1 cellular context compared by ENCODE assay signal in genomic region chr14:37778135-37778943, GRCh38.
TF ChIP-seq lines count a peak whose summit lies in the region.

No MANE protein-coding gene starts in this region.

TF ChIP-seq in HepG2, 621 proteins besides CTCF, POLR2A, EP300 and RAD21:
- TF ChIP-seq ZIK1 (CRISPR knock-in tag; IDR thresholded peaks at IDR 0.05; ENCODE audit: borderline replicate concordance, low read depth): no peak
- no peak for TF ChIP-seq ESRRA (CRISPR knock-in tag; IDR thresholded peaks at IDR 0.05; ENCODE audit: low read depth)
- TF ChIP-seq DNMT1 (CRISPR knock-in tag; IDR thresholded peaks at IDR 0.05): peak; percentile 94
- TF ChIP-seq WIZ (CRISPR knock-in tag; IDR thresholded peaks at IDR 0.05): no peak
- TF ChIP-seq ZNF619 (CRISPR knock-in tag; IDR thresholded peaks at IDR 0.05): peak; percentile 67; the same call in 1 of the 2 replicates
- TF ChIP-seq IRF9 (CRISPR knock-in tag; IDR thresholded peaks at IDR 0.05; ENCODE audit: borderline replicate concordance): 0 out of 2 replicates have a peak, but pooled peaks have one; percentile 60
- 0 out of 2 replicates have a peak, but pooled peaks have one; percentile 54 for TF ChIP-seq MZF1 (CRISPR knock-in tag; IDR thresholded peaks at IDR 0.05; ENCODE audit: borderline replicate concordance)
- no peak for TF ChIP-seq BORCS8-MEF2B (CRISPR knock-in tag; IDR thresholded peaks at IDR 0.05)
- 0 out of 2 replicates have a peak, but pooled peaks have one; percentile 28 for TF ChIP-seq ZNF574 (CRISPR knock-in tag; IDR thresholded peaks at IDR 0.05)
- 0 out of 2 replicates have a peak, but pooled peaks have one; percentile 30 for TF ChIP-seq SPEN (CRISPR knock-in tag; IDR thresholded peaks at IDR 0.05; ENCODE audit: low read depth)
- 0 out of 2 replicates have a peak, but pooled peaks have one; percentile 64 for TF ChIP-seq HES4 (CRISPR knock-in tag; IDR thresholded peaks at IDR 0.05; ENCODE audit: borderline replicate concordance)
- peak; percentile 29; the same call in 1 of the 2 replicates for TF ChIP-seq SKIL (CRISPR knock-in tag; IDR thresholded peaks at IDR 0.05; ENCODE audit: borderline replicate concordance)
- peak; percentile 59; the same call in 1 of the 2 replicates for TF ChIP-seq ZNF598 (CRISPR knock-in tag; IDR thresholded peaks at IDR 0.05; ENCODE audit: borderline replicate concordance)
- peak; percentile 40; the same call in 1 of the 2 replicates for TF ChIP-seq ZNF687 (CRISPR knock-in tag; IDR thresholded peaks at IDR 0.05)
- no peak for TF ChIP-seq ZFP37 (CRISPR knock-in tag; IDR thresholded peaks at IDR 0.05; ENCODE audit: borderline replicate concordance)
- 0 out of 2 replicates have a peak, but pooled peaks have one; percentile 53 for TF ChIP-seq MTA1 (CRISPR knock-in tag; IDR thresholded peaks at IDR 0.05; ENCODE audit: borderline replicate concordance)
- no peak for TF ChIP-seq GZF1 (CRISPR knock-in tag; IDR thresholded peaks at IDR 0.05)
- TF ChIP-seq ZNF225 (CRISPR knock-in tag; IDR thresholded peaks at IDR 0.05): peak; percentile 18; the same call in 1 of the 2 replicates
- TF ChIP-seq ZNF10 (CRISPR knock-in tag; IDR thresholded peaks at IDR 0.05; ENCODE audit: borderline replicate concordance, low read depth): 0 out of 2 replicates have a peak, but pooled peaks have one; percentile 20
- no peak for TF ChIP-seq ELF4 (CRISPR knock-in tag; IDR thresholded peaks at IDR 0.05; ENCODE audit: borderline replicate concordance)
- TF ChIP-seq ZFP91 (CRISPR knock-in tag; IDR thresholded peaks at IDR 0.05; ENCODE audit: borderline replicate concordance): 0 out of 2 replicates have a peak, but pooled peaks have one; percentile 34
- TF ChIP-seq KLF9 (CRISPR knock-in tag; IDR thresholded peaks at IDR 0.05; ENCODE audit: low read depth): no peak
- 0 out of 2 replicates have a peak, but pooled peaks have one; percentile 43 for TF ChIP-seq ZNF589 (CRISPR knock-in tag; conservative IDR thresholded peaks at IDR 0.05)
- 0 out of 2 replicates have a peak, but pooled peaks have one; percentile 24 for TF ChIP-seq THAP9 (CRISPR knock-in tag; IDR thresholded peaks at IDR 0.05; ENCODE audit: borderline replicate concordance)
- peak; percentile 42 for TF ChIP-seq ZNF280B (CRISPR knock-in tag; IDR thresholded peaks at IDR 0.05; ENCODE audit: borderline replicate concordance)
- no peak for TF ChIP-seq SUZ12 (IDR thresholded peaks at IDR 0.05; ENCODE audit: low read depth, low read length)
- TF ChIP-seq TEAD3 (CRISPR knock-in tag; optimal IDR thresholded peaks at IDR 0.05; ENCODE audit: borderline replicate concordance): no peak
- no peak for TF ChIP-seq ATF7-NPFF (CRISPR knock-in tag; IDR thresholded peaks at IDR 0.05; ENCODE audit: low read depth)
- no peak for TF ChIP-seq ZNF343 (CRISPR knock-in tag; IDR thresholded peaks at IDR 0.05)
- TF ChIP-seq ZFYVE20 (CRISPR knock-in tag; IDR thresholded peaks at IDR 0.05; ENCODE audit: borderline replicate concordance, low read depth): 0 out of 2 replicates have a peak, but pooled peaks have one; percentile 10
- TF ChIP-seq CREB1 (IDR thresholded peaks at IDR 0.05): no peak
- no peak for TF ChIP-seq CREB1 (CRISPR knock-in tag; IDR thresholded peaks at IDR 0.05)
- no peak for TF ChIP-seq MED13 (CRISPR knock-in tag; IDR thresholded peaks at IDR 0.05)
- no peak for TF ChIP-seq CEBPG (CRISPR knock-in tag; IDR thresholded peaks at IDR 0.05)
- TF ChIP-seq REST (IDR thresholded peaks at IDR 0.05; ENCODE audit: borderline replicate concordance in 1 of 2, low read depth in 1 of 2, low read length in 2 of 2): no peak
- TF ChIP-seq ZKSCAN5 (CRISPR knock-in tag; IDR thresholded peaks at IDR 0.05): peak; percentile 62; the same call in 1 of the 2 replicates
- TF ChIP-seq ZNF776 (CRISPR knock-in tag; IDR thresholded peaks at IDR 0.05): 0 out of 2 replicates have a peak, but pooled peaks have one; percentile 26
- TF ChIP-seq MATR3 (CRISPR knock-in tag; IDR thresholded peaks at IDR 0.05): peak; percentile 64; the same call in 1 of the 2 replicates
TF ChIP-seq in HepG2: peak in this region for 21.
